2 cellular contexts compared by ENCODE assay signal in genomic region chr3:127212711-127213110, GRCh38.
TF ChIP-seq lines count a peak whose summit lies in the region.

No MANE protein-coding gene starts in this region.

TF ChIP-seq in SK-N-SH, 30 proteins besides CTCF, POLR2A, EP300 and RAD21 (continued from another document):
- no peak for TF ChIP-seq ZBTB33 (IDR thresholded peaks at IDR 0.05; ENCODE audit: borderline replicate concordance, low read depth)
- no peak for TF ChIP-seq USF2 (IDR thresholded peaks at IDR 0.05; ENCODE audit: borderline replicate concordance, low read depth, low read length)
- no peak for TF ChIP-seq FOXM1 (IDR thresholded peaks at IDR 0.05; ENCODE audit: low read depth)

TF ChIP-seq in SK-N-SH treated with all-trans-retinoic acid at 6 μM for 48 hours, 23 proteins besides CTCF, POLR2A, EP300 and RAD21 (continued from another document):
- TF ChIP-seq TSHZ2 (CRISPR knock-in tag; IDR thresholded peaks at IDR 0.05) (no peak), ZNF70 (CRISPR knock-in tag; IDR thresholded peaks at IDR 0.05) (no peak), ZC3H10 (CRISPR knock-in tag; IDR thresholded peaks at IDR 0.05) (no peak), ZFP30 (CRISPR knock-in tag; IDR thresholded peaks at IDR 0.05) (no peak)
- TF ChIP-seq, protein P1, sequence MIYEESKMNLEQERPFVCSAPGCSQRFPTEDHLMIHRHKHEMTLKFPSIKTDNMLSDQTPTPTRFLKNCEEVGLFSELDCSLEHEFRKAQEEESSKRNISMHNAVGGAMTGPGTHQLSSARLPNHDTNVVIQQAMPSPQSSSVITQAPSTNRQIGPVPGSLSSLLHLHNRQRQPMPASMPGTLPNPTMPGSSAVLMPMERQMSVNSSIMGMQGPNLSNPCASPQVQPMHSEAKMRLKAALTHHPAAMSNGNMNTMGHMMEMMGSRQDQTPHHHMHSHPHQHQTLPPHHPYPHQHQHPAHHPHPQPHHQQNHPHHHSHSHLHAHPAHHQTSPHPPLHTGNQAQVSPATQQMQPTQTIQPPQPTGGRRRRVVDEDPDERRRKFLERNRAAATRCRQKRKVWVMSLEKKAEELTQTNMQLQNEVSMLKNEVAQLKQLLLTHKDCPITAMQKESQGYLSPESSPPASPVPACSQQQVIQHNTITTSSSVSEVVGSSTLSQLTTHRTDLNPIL (CRISPR knock-in tag; IDR thresholded peaks at IDR 0.05; ENCODE audit: low read depth), result no peak
